8 cellular contexts compared by ENCODE assay signal in the genomic region with DNA sequence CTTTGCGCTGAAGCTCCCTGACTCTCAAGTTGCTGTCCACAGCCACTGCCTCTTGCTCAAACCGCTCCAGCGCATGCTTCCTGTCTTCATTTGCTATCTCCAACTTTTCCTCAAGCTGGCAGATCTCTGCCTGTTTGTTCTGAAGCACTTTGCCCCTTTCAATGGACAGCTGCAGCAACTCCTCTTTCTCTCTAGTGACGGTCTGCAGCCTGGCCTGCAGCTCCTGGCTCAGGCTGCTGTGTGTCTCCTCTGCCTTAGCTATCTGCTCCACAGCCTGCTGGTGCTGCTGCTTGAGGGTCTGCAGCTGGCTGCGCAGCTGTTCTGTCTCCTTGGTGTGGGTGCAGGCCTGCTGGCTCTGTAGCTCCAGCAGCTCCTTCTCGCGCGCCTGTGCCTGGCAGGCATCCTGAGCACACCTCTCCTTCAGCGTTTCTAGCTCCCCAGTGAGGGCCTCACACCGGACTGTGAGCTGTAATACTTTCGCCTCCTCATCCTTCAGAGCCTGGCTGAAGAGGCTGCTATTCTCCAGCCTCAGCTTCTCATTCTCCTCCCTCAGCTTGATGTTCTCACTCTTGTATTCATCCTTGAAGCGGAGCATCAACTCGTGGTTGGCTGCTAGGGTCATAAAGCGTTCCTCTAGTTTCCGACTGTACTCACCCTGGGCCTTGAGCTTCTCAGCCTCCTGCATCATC. TPM values are rescaled to one million over a fixed set of nuclear protein-coding genes. Genes with fewer than 3 reads are reported as not detected.
DNase-seq lines count a peak whose midpoint lies in the region; ATAC-seq, FAIRE-seq and TF ChIP-seq lines count a peak whose summit lies in the region.
"Had no signal": no experiment of that assay in that cellular context is flagged by ENCODE, and none has a peak within 500 bp of the region (broad histone marks: within the 10 kb centered on the region; RNA-seq: fewer than 3 reads in every experiment).

No MANE protein-coding gene starts in this region.

- ATAC-seq in GM21737 (IDR thresholded peaks at IDR 0.05; ENCODE audit: unreplicated experiment) (no peak), GM21515 (IDR thresholded peaks at IDR 0.05; ENCODE audit: unreplicated experiment) (no peak)

- peak overlapping the region; percentile 0 to 52 (median 25) for H3K4me3 ChIP-seq in keratinocyte (ENCODE audit: control insufficient read depth in 2 of 3, extremely low read depth in 1 of 3, insufficient read depth in 2 of 3, low read depth in 1 of 3, low read length in 3 of 3)
- H3K4me3 ChIP-seq in vagina: peak overlapping the region; percentile 40 to 41

- CTCF ChIA-PET in activated CD4-positive, alpha-beta T cell treated with anti-CD3 and anti-CD28 coated beads, Interleukin-2, amount 10 ng/mL, durations not matched to agents 7 days and 5 days (lab: Charles Lee): interaction anchor here (0.9 to 1.6 kb wide), 7 partner anchors 8 to 170 kb away, joined by 3 to 4 read pairs (median 3); partner anchors contain the start of gene CCDC83

- TF ChIP-seq CTCF in keratinocyte (optimal IDR thresholded peaks at IDR 0.05 in 1 of 3, IDR thresholded peaks at IDR 0.05 in 1 of 3, conservative IDR thresholded peaks at IDR 0.05 in 1 of 3; ENCODE audit: extremely low read depth in 1 of 3, insufficient read depth in 2 of 3, low read length in 3 of 3) (no peak), vagina (IDR thresholded peaks at IDR 0.05) (no peak)

- H4K20me1 ChIP-seq in keratinocyte (ENCODE audit: control insufficient read depth, extremely low read depth, insufficient read depth, low read length): no peaks in the 10 kb centered on the region

- H3K27me3 Mint-ChIP-seq in activated CD4-positive, alpha-beta T cell treated with anti-CD3 and anti-CD28 coated beads, Interleukin-2, amount 10 ng/mL, durations not matched to agents 24 days and 14 days: peaks cover 3% of the 10 kb centered on the region
- peaks cover 8% of the 10 kb centered on the region for H3K27me3 Mint-ChIP-seq in activated CD4-positive, alpha-beta T cell treated with anti-CD3 and anti-CD28 coated beads, Interleukin-2, amount 10 ng/mL, durations not matched to agents 7 days and 5 days

- no peaks in the 10 kb centered on the region for H3K9me3 Mint-ChIP-seq in activated CD4-positive, alpha-beta T cell treated with anti-CD3 and anti-CD28 coated beads, Interleukin-2, amount 10 ng/mL, durations not matched to agents 24 days and 14 days
- no peaks in the 10 kb centered on the region for H3K9me3 Mint-ChIP-seq in activated CD4-positive, alpha-beta T cell treated with anti-CD3 and anti-CD28 coated beads, Interleukin-2, amount 10 ng/mL, durations not matched to agents 7 days and 5 days

- no peak overlapping the region for H3K4me3 Mint-ChIP-seq in activated CD4-positive, alpha-beta T cell treated with anti-CD3 and anti-CD28 coated beads, Interleukin-2, amount 10 ng/mL, durations not matched to agents 24 days and 14 days
- no peak overlapping the region for H3K4me3 Mint-ChIP-seq in activated CD4-positive, alpha-beta T cell treated with anti-CD3 and anti-CD28 coated beads, Interleukin-2, amount 10 ng/mL, durations not matched to agents 7 days and 5 days

- H3K36me3 Mint-ChIP-seq in activated CD4-positive, alpha-beta T cell treated with anti-CD3 and anti-CD28 coated beads, Interleukin-2, amount 10 ng/mL, durations not matched to agents 24 days and 14 days (ENCODE audit: low read depth): peaks cover 7% of the 10 kb centered on the region
- peaks cover 2% of the 10 kb centered on the region for H3K36me3 Mint-ChIP-seq in activated CD4-positive, alpha-beta T cell treated with anti-CD3 and anti-CD28 coated beads, Interleukin-2, amount 10 ng/mL, durations not matched to agents 7 days and 5 days (ENCODE audit: low read depth)

- H2AFZ ChIP-seq in keratinocyte (ENCODE audit: control insufficient read depth, low read length): peak overlapping the region; percentile 60

- H3K4me2 ChIP-seq in keratinocyte (ENCODE audit: control insufficient read depth, extremely low read depth, insufficient read depth, low read depth, low read length): peak overlapping the region; percentile 56

- DNase-seq in activated CD4-positive, alpha-beta T cell treated with anti-CD3 and anti-CD28 coated beads, Interleukin-2, amount 10 ng/mL, durations not matched to agents 24 days and 14 days: peak; percentile 53
- DNase-seq in activated CD4-positive, alpha-beta T cell treated with anti-CD3 and anti-CD28 coated beads, Interleukin-2, amount 10 ng/mL, durations not matched to agents 7 days and 5 days: no peak
- DNase-seq in keratinocyte (ENCODE audit: low read depth, low spot score) (no peak), vagina (ENCODE audit: extremely low spot score in 2 of 2) (no peak)

- no peak for FAIRE-seq in keratinocyte (lab: Jason Lieb, UNC)

- H3K9me1 ChIP-seq in keratinocyte (ENCODE audit: control insufficient read depth, extremely low read depth, insufficient read depth, low read length): no peaks in the 10 kb centered on the region

- H3K4me1 ChIP-seq in keratinocyte (ENCODE audit: control insufficient read depth, extremely low read depth, insufficient read depth, low read length): no peaks in the 10 kb centered on the region
- peaks cover 12% of the 10 kb centered on the region for H3K4me1 ChIP-seq in vagina

- TF ChIP-seq POLR2A in vagina (IDR thresholded peaks at IDR 0.05): no peak

- no peak overlapping the region for H3K27ac Mint-ChIP-seq in activated CD4-positive, alpha-beta T cell treated with anti-CD3 and anti-CD28 coated beads, Interleukin-2, amount 10 ng/mL, durations not matched to agents 24 days and 14 days
- no peak overlapping the region for H3K27ac Mint-ChIP-seq in activated CD4-positive, alpha-beta T cell treated with anti-CD3 and anti-CD28 coated beads, Interleukin-2, amount 10 ng/mL, durations not matched to agents 7 days and 5 days

- no peaks in the 10 kb centered on the region for H3K9me3 ChIP-seq in keratinocyte (ENCODE audit: control insufficient read depth, low read depth, low read length)
- H3K9me3 ChIP-seq in vagina: no peaks in the 10 kb centered on the region

- peaks cover 17% of the 10 kb centered on the region for H3K4me1 Mint-ChIP-seq in activated CD4-positive, alpha-beta T cell treated with anti-CD3 and anti-CD28 coated beads, Interleukin-2, amount 10 ng/mL, durations not matched to agents 24 days and 14 days
- H3K4me1 Mint-ChIP-seq in activated CD4-positive, alpha-beta T cell treated with anti-CD3 and anti-CD28 coated beads, Interleukin-2, amount 10 ng/mL, durations not matched to agents 7 days and 5 days: peaks cover 17% of the 10 kb centered on the region

- intact Hi-C loops in activated CD4-positive, alpha-beta T cell treated with anti-CD3 and anti-CD28 coated beads, Interleukin-2, amount 10 ng/mL, durations not matched to agents 24 days and 14 days (cut with micrococcal nuclease): no loop called here
- intact Hi-C loops in vagina (cut with DNase I): no loop called here

- H3K27me3 ChIP-seq in keratinocyte (ENCODE audit: control insufficient read depth, extremely low read depth, insufficient read depth, low read length) (no peaks in the 10 kb centered on the region), vagina (no peaks in the 10 kb centered on the region)

- H3K9ac ChIP-seq in keratinocyte (ENCODE audit: control insufficient read depth, extremely low read depth, insufficient read depth, low read length): no peak overlapping the region

- no peaks in the 10 kb centered on the region for H3K79me2 ChIP-seq in keratinocyte (ENCODE audit: control insufficient read depth, insufficient read depth, low read length)

- dilution Hi-C loops in keratinocyte (cut with MboI; ENCODE audit: extremely low pct_ligation_motif_present, low sequenced_read_pairs): no loop called here

- H3K36me3 ChIP-seq in keratinocyte (ENCODE audit: control insufficient read depth in 2 of 2, extremely low read depth in 1 of 2, insufficient read depth in 2 of 2, low read length in 2 of 2) (no peaks in the 10 kb centered on the region), vagina (no peaks in the 10 kb centered on the region)

- POLR2A ChIA-PET in activated CD4-positive, alpha-beta T cell treated with anti-CD3 and anti-CD28 coated beads, Interleukin-2, amount 10 ng/mL, durations not matched to agents 7 days and 5 days (lab: Charles Lee): no interaction called here

- H3K27ac ChIP-seq in keratinocyte (ENCODE audit: control insufficient read depth, insufficient read depth, low read length): no peak overlapping the region
- peak overlapping the region; percentile 71 for H3K27ac ChIP-seq in vagina

RNA-seq across cellular contexts. Expression of gene CCDC89, which starts 0.7 kb away (rescaled TPM):
- total RNA-seq in activated CD4-positive, alpha-beta T cell treated with anti-CD3 and anti-CD28 coated beads, Interleukin-2, amount 10 ng/mL, durations not matched to agents 24 days and 14 days: 0.14 TPM in 1 of 2 replicates, not detected in the other
- under 1 TPM; 0.52 to 0.60 TPM for total RNA-seq in activated CD4-positive, alpha-beta T cell treated with anti-CD3 and anti-CD28 coated beads, Interleukin-2, amount 10 ng/mL, durations not matched to agents 7 days and 5 days
- polyA plus RNA-seq in keratinocyte: 0.09 to 0.54 TPM (median 0.31 TPM) in 3 replicates
- 0.81 TPM for polyA plus RNA-seq in keratinocyte (2011; ENCODE audit: low read depth)
- 0.13 and 0.22 TPM in 2 replicates for polyA plus RNA-seq in keratinocyte (2011; cell fraction: cytosol; rRNA removed)
- 0.23 and 0.37 TPM in 2 replicates for polyA plus RNA-seq in keratinocyte (2011; cell fraction: nucleus; rRNA removed)
- 0.23 and 0.36 TPM in 2 replicates for polyA plus RNA-seq in keratinocyte (2012; ENCODE audit: low replicate concordance)
- 0.30 to 0.32 TPM in 2 of 3 replicates, not detected in the other for polyA minus RNA-seq in keratinocyte
- not detected for polyA minus RNA-seq in keratinocyte (2011; cell fraction: cytosol; rRNA and poly(A)+ RNA removed)
- 1.2 TPM in 1 of 2 replicates, not detected in the other for polyA minus RNA-seq in keratinocyte (2011; cell fraction: nucleus; rRNA and poly(A)+ RNA removed)
- not detected for total RNA-seq in vagina
- total RNA-seq: H4, mononuclear cell had no signal

RNA-seq across cellular contexts. Expression of gene CREBZF, which starts 20.3 kb away (rescaled TPM):
- total RNA-seq in activated CD4-positive, alpha-beta T cell treated with anti-CD3 and anti-CD28 coated beads, Interleukin-2, amount 10 ng/mL, durations not matched to agents 24 days and 14 days: 50.9 and 54.5 TPM in 2 replicates
- 10 to 100 TPM; 55.5 to 57.2 TPM for total RNA-seq in activated CD4-positive, alpha-beta T cell treated with anti-CD3 and anti-CD28 coated beads, Interleukin-2, amount 10 ng/mL, durations not matched to agents 7 days and 5 days
- polyA plus RNA-seq in keratinocyte: 9.1 to 23.8 TPM (median 20.1 TPM) in 3 replicates
- 30.4 TPM for polyA plus RNA-seq in keratinocyte (2011; ENCODE audit: low read depth)
- 2.5 and 4.2 TPM in 2 replicates for polyA plus RNA-seq in keratinocyte (2011; cell fraction: cytosol; rRNA removed)
- polyA plus RNA-seq in keratinocyte (2011; cell fraction: nucleus; rRNA removed): 58.7 and 79.8 TPM in 2 replicates
- polyA plus RNA-seq in keratinocyte (2012; ENCODE audit: low replicate concordance): 9.6 and 20.4 TPM in 2 replicates
- 2.6 to 18.8 TPM (median 7.4 TPM) in 3 replicates for polyA minus RNA-seq in keratinocyte
- polyA minus RNA-seq in keratinocyte (2011; cell fraction: cytosol; rRNA and poly(A)+ RNA removed): 7.3 TPM
- polyA minus RNA-seq in keratinocyte (2011; cell fraction: nucleus; rRNA and poly(A)+ RNA removed): 14.8 and 21.6 TPM in 2 replicates
- total RNA-seq in vagina: 60.9 TPM

RNA-seq across cellular contexts. Expression of gene TMEM126A, which starts 37.5 kb away (rescaled TPM):
- 52.1 and 52.5 TPM in 2 replicates for total RNA-seq in activated CD4-positive, alpha-beta T cell treated with anti-CD3 and anti-CD28 coated beads, Interleukin-2, amount 10 ng/mL, durations not matched to agents 24 days and 14 days
- total RNA-seq in activated CD4-positive, alpha-beta T cell treated with anti-CD3 and anti-CD28 coated beads, Interleukin-2, amount 10 ng/mL, durations not matched to agents 7 days and 5 days: 10 to 100 TPM; 29.3 to 30.7 TPM
- 32.9 to 70.2 TPM (median 45.3 TPM) in 3 replicates for polyA plus RNA-seq in keratinocyte
- 6.0 TPM for polyA plus RNA-seq in keratinocyte (2011; ENCODE audit: low read depth)
- 32.3 and 73.5 TPM in 2 replicates for polyA plus RNA-seq in keratinocyte (2011; cell fraction: cytosol; rRNA removed)
- 15.7 and 24.8 TPM in 2 replicates for polyA plus RNA-seq in keratinocyte (2011; cell fraction: nucleus; rRNA removed)
- 33.0 and 46.1 TPM in 2 replicates for polyA plus RNA-seq in keratinocyte (2012; ENCODE audit: low replicate concordance)
- 4.1 to 24.3 TPM (median 15.4 TPM) in 3 replicates for polyA minus RNA-seq in keratinocyte
- 10.2 TPM for polyA minus RNA-seq in keratinocyte (2011; cell fraction: cytosol; rRNA and poly(A)+ RNA removed)
- 1.9 and 3.3 TPM in 2 replicates for polyA minus RNA-seq in keratinocyte (2011; cell fraction: nucleus; rRNA and poly(A)+ RNA removed)
- 15.0 TPM for total RNA-seq in vagina

RNA-seq across cellular contexts. Expression of gene TMEM126B, which starts 56.9 kb away (rescaled TPM):
- 52.2 and 54.4 TPM in 2 replicates for total RNA-seq in activated CD4-positive, alpha-beta T cell treated with anti-CD3 and anti-CD28 coated beads, Interleukin-2, amount 10 ng/mL, durations not matched to agents 24 days and 14 days
- 10 to 100 TPM; 52.7 to 56.7 TPM for total RNA-seq in activated CD4-positive, alpha-beta T cell treated with anti-CD3 and anti-CD28 coated beads, Interleukin-2, amount 10 ng/mL, durations not matched to agents 7 days and 5 days
- polyA plus RNA-seq in keratinocyte: 52.6 to 105 TPM (median 65.6 TPM) in 3 replicates
- polyA plus RNA-seq in keratinocyte (2011; ENCODE audit: low read depth): 16.8 TPM
- 67.2 and 133 TPM in 2 replicates for polyA plus RNA-seq in keratinocyte (2011; cell fraction: cytosol; rRNA removed)
- 45.5 and 62.4 TPM in 2 replicates for polyA plus RNA-seq in keratinocyte (2011; cell fraction: nucleus; rRNA removed)
- 50.2 and 63.8 TPM in 2 replicates for polyA plus RNA-seq in keratinocyte (2012; ENCODE audit: low replicate concordance)
- 1.9 to 25.6 TPM (median 14.6 TPM) in 3 replicates for polyA minus RNA-seq in keratinocyte
- 11.7 TPM for polyA minus RNA-seq in keratinocyte (2011; cell fraction: cytosol; rRNA and poly(A)+ RNA removed)
- 4.5 and 9.4 TPM in 2 replicates for polyA minus RNA-seq in keratinocyte (2011; cell fraction: nucleus; rRNA and poly(A)+ RNA removed)
- 34.1 TPM for total RNA-seq in vagina

RNA-seq across cellular contexts. Expression of gene DLG2, which starts 58.1 kb away (rescaled TPM):
- 0.99 and 1.0 TPM in 2 replicates for total RNA-seq in activated CD4-positive, alpha-beta T cell treated with anti-CD3 and anti-CD28 coated beads, Interleukin-2, amount 10 ng/mL, durations not matched to agents 24 days and 14 days
- total RNA-seq in activated CD4-positive, alpha-beta T cell treated with anti-CD3 and anti-CD28 coated beads, Interleukin-2, amount 10 ng/mL, durations not matched to agents 7 days and 5 days: 1 to 10 TPM in 1 of 2 experiments, under 1 TPM in 1; 0.85 to 1.1 TPM
- 0.19 to 0.55 TPM (median 0.37 TPM) in 3 replicates for polyA plus RNA-seq in keratinocyte
- 3.7 TPM for polyA plus RNA-seq in keratinocyte (2011; ENCODE audit: low read depth)
- 0.23 and 0.43 TPM in 2 replicates for polyA plus RNA-seq in keratinocyte (2011; cell fraction: cytosol; rRNA removed)
- polyA plus RNA-seq in keratinocyte (2011; cell fraction: nucleus; rRNA removed): 0.62 and 0.72 TPM in 2 replicates
- polyA plus RNA-seq in keratinocyte (2012; ENCODE audit: low replicate concordance): 0.45 and 0.87 TPM in 2 replicates
- 1.2 to 1.5 TPM in 2 of 3 replicates, not detected in the other for polyA minus RNA-seq in keratinocyte
- polyA minus RNA-seq in keratinocyte (2011; cell fraction: cytosol; rRNA and poly(A)+ RNA removed): not detected
- 1.1 and 1.9 TPM in 2 replicates for polyA minus RNA-seq in keratinocyte (2011; cell fraction: nucleus; rRNA and poly(A)+ RNA removed)
- 10.1 TPM for total RNA-seq in vagina
